ENCODE assay signal across 1 cellular context in genomic region chr4:26083987-26084386, GRCh38.
TF ChIP-seq lines count a peak whose summit lies in the region.

No MANE protein-coding gene starts in this region.

TF ChIP-seq in GM12878, 131 proteins besides CTCF, POLR2A, EP300 and RAD21 (continued from another document):
- TF ChIP-seq JUNB (IDR thresholded peaks at IDR 0.05) (peak; percentile 61), STAT3 (IDR thresholded peaks at IDR 0.05; ENCODE audit: low read depth, low read length) (no peak), EGR1 (IDR thresholded peaks at IDR 0.05; ENCODE audit: borderline replicate concordance in 1 of 2, low read depth in 2 of 2, low read length in 2 of 2) (no peak), ZBED1 (IDR thresholded peaks at IDR 0.05; ENCODE audit: borderline replicate concordance) (peak; percentile 72; the same call in 1 of the 2 replicates), CBFB (IDR thresholded peaks at IDR 0.05; ENCODE audit: low read depth) (peak; percentile 50; the same call in 1 of the 2 replicates), TCF7 (IDR thresholded peaks at IDR 0.05; ENCODE audit: borderline replicate concordance) (0 out of 2 replicates have a peak, but pooled peaks have one; percentile 16), TCF3 (IDR thresholded peaks at IDR 0.05; ENCODE audit: borderline replicate concordance, insufficient read depth, low read depth, low read length) (0 out of 2 replicates have a peak, but pooled peaks have one; percentile 56), NR2C1 (IDR thresholded peaks at IDR 0.05) (no peak), FOXM1 (IDR thresholded peaks at IDR 0.05; ENCODE audit: low read depth, low read length) (peak; percentile 88), EED (IDR thresholded peaks at IDR 0.05; ENCODE audit: low read depth) (peak; percentile 80), ATF2 (IDR thresholded peaks at IDR 0.05; ENCODE audit: low read length) (peak; percentile 79; the same call in 1 of the 2 replicates), YBX1 (IDR thresholded peaks at IDR 0.05) (no peak), IKZF2 (IDR thresholded peaks at IDR 0.05) (peak; percentile 34 to 35; a peak in 2 of 4 replicates), ATF7 (IDR thresholded peaks at IDR 0.05; ENCODE audit: low read depth) (peak; percentile 49; the same call in 1 of the 2 replicates), MTA3 (IDR thresholded peaks at IDR 0.05; ENCODE audit: borderline replicate concordance, low read length) (peak; percentile 44; the same call in 1 of the 2 replicates), BCL11A (IDR thresholded peaks at IDR 0.05; ENCODE audit: low read depth, low read length) (0 out of 2 replicates have a peak, but pooled peaks have one; percentile 12), RCOR1 (conservative IDR thresholded peaks at IDR 0.05; ENCODE audit: low read depth, low read length) (no peak), CEBPB (IDR thresholded peaks at IDR 0.05; ENCODE audit: borderline replicate concordance in 1 of 2, low read depth in 2 of 2, low read length in 2 of 2) (0 out of 4 replicates have a peak, but pooled peaks of 1 of the 2 experiments have one; percentile 16), CREM (IDR thresholded peaks at IDR 0.05; ENCODE audit: low read depth) (no peak), PBX3 (IDR thresholded peaks at IDR 0.05; ENCODE audit: insufficient replicate concordance, low read depth, low read length) (no peak), POU2F2 (IDR thresholded peaks at IDR 0.05; ENCODE audit: borderline replicate concordance, low read depth, low read length) (no peak), NFIC (IDR thresholded peaks at IDR 0.05; ENCODE audit: low read depth, low read length) (peak; percentile 86), NR2F1 (conservative IDR thresholded peaks at IDR 0.05) (no peak), IKZF1 (conservative IDR thresholded peaks at IDR 0.05) (0 out of 2 replicates have a peak, but pooled peaks have one; percentile 5)
